ENCODE assay signal across 17 cellular contexts in genomic region chr20:46063151-46063550, GRCh38. TPM values are rescaled to one million over a fixed set of nuclear protein-coding genes. Genes with fewer than 3 reads are reported as not detected.
A peak's percentile ranks its signal among the peaks of the same experiment; 100 is the strongest.
DNase-seq lines count a peak whose midpoint lies in the region; ATAC-seq and TF ChIP-seq lines count a peak whose summit lies in the region.
"Had no signal": no experiment of that assay in that cellular context is flagged by ENCODE, and none has a peak within 500 bp of the region (broad histone marks: within the 10 kb centered on the region; RNA-seq: fewer than 3 reads in every experiment).

No MANE protein-coding gene starts in this region.

- H3K9me3 Mint-ChIP-seq in stimulated activated naive CD8-positive, alpha-beta T cell treated with anti-CD3 and anti-CD28 coated beads, Interleukin-15, Interleukin-2, amounts not matched to agents 100 ng/mL and 50 ng/mL, for 24 hours = no peaks in the 10 kb centered on the region
- H3K9me3 Mint-ChIP-seq in activated T-helper 1 cell treated with anti-CD3 and anti-CD28 coated beads, Interleukin-12 subunit alpha, Interleukin-12 subunit beta, Interleukin-2, Interleukin-4 antibody, amounts not matched to agents 30 ng/mL and 10 ng/mL and 1 ng/mL, durations not matched to agents 14 hours and 24 hours and 36 hours = no peaks in the 10 kb centered on the region
- H3K9me3 Mint-ChIP-seq in chondrocyte (ENCODE audit: low read depth) = no peaks in the 10 kb centered on the region
- H3K9me3 Mint-ChIP-seq: CD8-positive, alpha-beta T cell; H9 had no signal

- intact Hi-C loops in activated T-helper 1 cell treated with anti-CD3 and anti-CD28 coated beads, Interleukin-12 subunit alpha, Interleukin-12 subunit beta, Interleukin-2, Interleukin-4 antibody, amounts not matched to agents 30 ng/mL and 10 ng/mL and 1 ng/mL, durations not matched to agents 14 hours and 24 hours and 36 hours (cut with micrococcal nuclease) = loop anchor here (2.0 kb wide), 1 partner anchor 40 kb away; no protein-coding TSS in a partner anchor
- intact Hi-C loops in esophagus muscularis mucosa (cut with DNase I) = no loop called here

- peaks cover 76 to 84% (median 79%) of the 10 kb centered on the region in 4 donors for H3K36me3 ChIP-seq in esophagus muscularis mucosa
- peaks cover 80% of the 10 kb centered on the region for H3K36me3 ChIP-seq in suprapubic skin

- H3K4me1 Mint-ChIP-seq in stimulated activated naive CD8-positive, alpha-beta T cell treated with anti-CD3 and anti-CD28 coated beads, Interleukin-15, Interleukin-2, amounts not matched to agents 100 ng/mL and 50 ng/mL, for 24 hours (ENCODE audit: low read depth) = peaks cover 57% of the 10 kb centered on the region
- H3K4me1 Mint-ChIP-seq in activated T-helper 1 cell treated with anti-CD3 and anti-CD28 coated beads, Interleukin-12 subunit alpha, Interleukin-12 subunit beta, Interleukin-2, Interleukin-4 antibody, amounts not matched to agents 30 ng/mL and 10 ng/mL and 1 ng/mL, durations not matched to agents 14 hours and 24 hours and 36 hours (ENCODE audit: low read depth) = peaks cover 59% of the 10 kb centered on the region
- peaks cover 18% of the 10 kb centered on the region for H3K4me1 Mint-ChIP-seq in chondrocyte (ENCODE audit: low read depth)

- TF ChIP-seq CTCF in esophagus muscularis mucosa (IDR thresholded peaks at IDR 0.05) (no peak), suprapubic skin (IDR thresholded peaks at IDR 0.05) (no peak), chondrocyte (IDR thresholded peaks at IDR 0.05) (no peak)

- DNase-seq in stimulated activated naive CD8-positive, alpha-beta T cell treated with anti-CD3 and anti-CD28 coated beads, Interleukin-15, Interleukin-2, amounts not matched to agents 100 U/mL and 50 U/mL, for 24 hours = no peak
- no peak for DNase-seq in activated T-helper 1 cell treated with anti-CD3 and anti-CD28 coated beads, Interleukin-12 subunit alpha, Interleukin-12 subunit beta, Interleukin-2, Interleukin-4 antibody, amounts not matched to agents 30 ng/mL and 10 ng/mL and 1 ng/mL, durations not matched to agents 14 hours and 24 hours and 36 hours (ENCODE audit: low spot score)
- peak; percentile 77 for DNase-seq in esophagus muscularis mucosa (ENCODE audit: extremely low spot score)
- no peak for DNase-seq in suprapubic skin (ENCODE audit: low spot score in 2 of 2)
- no peak for DNase-seq in chondrocyte (ENCODE audit: low spot score)
- DNase-seq in NCI-H2107 (lab: John Stamatoyannopoulos, UW) = no peak
- DNase-seq: CD8-positive, alpha-beta T cell; DMS79 treated with DMSO at 0.1 percent for 48 hours; H9; MG63; NCI-H1105; NCI-H187; NCI-H446; NCI-H748 treated with DMSO at 0.1 percent for 48 hours had no signal

- H3K36me3 Mint-ChIP-seq in stimulated activated naive CD8-positive, alpha-beta T cell treated with anti-CD3 and anti-CD28 coated beads, Interleukin-15, Interleukin-2, amounts not matched to agents 100 ng/mL and 50 ng/mL, for 24 hours (ENCODE audit: low read depth) = peaks cover 82% of the 10 kb centered on the region
- peaks cover 67% of the 10 kb centered on the region for H3K36me3 Mint-ChIP-seq in activated T-helper 1 cell treated with anti-CD3 and anti-CD28 coated beads, Interleukin-12 subunit alpha, Interleukin-12 subunit beta, Interleukin-2, Interleukin-4 antibody, amounts not matched to agents 30 ng/mL and 10 ng/mL and 1 ng/mL, durations not matched to agents 14 hours and 24 hours and 36 hours (ENCODE audit: low read depth)
- peaks cover 62% of the 10 kb centered on the region for H3K36me3 Mint-ChIP-seq in chondrocyte (ENCODE audit: low read depth)

- peak overlapping the region; percentile 20 for H3K4me3 Mint-ChIP-seq in stimulated activated naive CD8-positive, alpha-beta T cell treated with anti-CD3 and anti-CD28 coated beads, Interleukin-15, Interleukin-2, amounts not matched to agents 100 ng/mL and 50 ng/mL, for 24 hours
- peak overlapping the region; percentile 58 for H3K4me3 Mint-ChIP-seq in activated T-helper 1 cell treated with anti-CD3 and anti-CD28 coated beads, Interleukin-12 subunit alpha, Interleukin-12 subunit beta, Interleukin-2, Interleukin-4 antibody, amounts not matched to agents 30 ng/mL and 10 ng/mL and 1 ng/mL, durations not matched to agents 14 hours and 24 hours and 36 hours
- no peak overlapping the region for H3K4me3 Mint-ChIP-seq in chondrocyte (ENCODE audit: unreplicated experiment)
- H3K4me3 Mint-ChIP-seq: B cell; CD8-positive, alpha-beta T cell; H9 had no signal

- peaks cover 0 to 12% (median 6%) of the 10 kb centered on the region in 4 donors for H3K27me3 ChIP-seq in esophagus muscularis mucosa
- H3K27me3 ChIP-seq in suprapubic skin = peaks cover under 1% of the 10 kb centered on the region
- H3K27me3 ChIP-seq: MG63 had no signal

- 95% methylated on average over 8 of the region's 8 CpGs for WGBS in esophagus muscularis mucosa
- WGBS in suprapubic skin = 92% methylated on average over 8 of the region's 8 CpGs

- H3K4me1 ChIP-seq in esophagus muscularis mucosa (peaks cover 19 to 28% (median 23%) of the 10 kb centered on the region in 4 donors), suprapubic skin (peaks cover 24% of the 10 kb centered on the region)

- ATAC-seq in stimulated activated naive CD8-positive, alpha-beta T cell treated with anti-CD3 and anti-CD28 coated beads, Interleukin-15, Interleukin-2, amounts not matched to agents 100 U/mL and 50 U/mL, for 24 hours = no peak
- ATAC-seq: CD8-positive, alpha-beta T cell had no signal

- no peak overlapping the region for H3K27ac ChIP-seq in esophagus muscularis mucosa (replicated peaks in 1 of 4)
- no peak overlapping the region for H3K27ac ChIP-seq in suprapubic skin
- H3K27ac ChIP-seq: PC-9 had no signal

- TF ChIP-seq POLR2A in esophagus muscularis mucosa (IDR thresholded peaks at IDR 0.05; ENCODE audit: low read depth) (no peak), suprapubic skin (IDR thresholded peaks at IDR 0.05) (no peak)

- H3K4me3 ChIP-seq in esophagus muscularis mucosa (no peak overlapping the region), suprapubic skin (no peak overlapping the region)
- H3K4me3 ChIP-seq: MG63, PC-9 had no signal

- peaks cover 7% of the 10 kb centered on the region for H3K27me3 Mint-ChIP-seq in stimulated activated naive CD8-positive, alpha-beta T cell treated with anti-CD3 and anti-CD28 coated beads, Interleukin-15, Interleukin-2, amounts not matched to agents 100 ng/mL and 50 ng/mL, for 24 hours
- H3K27me3 Mint-ChIP-seq in activated T-helper 1 cell treated with anti-CD3 and anti-CD28 coated beads, Interleukin-12 subunit alpha, Interleukin-12 subunit beta, Interleukin-2, Interleukin-4 antibody, amounts not matched to agents 30 ng/mL and 10 ng/mL and 1 ng/mL, durations not matched to agents 14 hours and 24 hours and 36 hours (ENCODE audit: insufficient read depth) = peaks cover 7% of the 10 kb centered on the region
- H3K27me3 Mint-ChIP-seq in chondrocyte (ENCODE audit: low read depth) = no peaks in the 10 kb centered on the region

- H3K9me3 ChIP-seq in esophagus muscularis mucosa (no peaks in the 10 kb centered on the region), suprapubic skin (no peaks in the 10 kb centered on the region)
- H3K9me3 ChIP-seq: MG63 had no signal

- TF ChIP-seq EP300 in esophagus muscularis mucosa (IDR thresholded peaks at IDR 0.05) (no peak), suprapubic skin (IDR thresholded peaks at IDR 0.05) (no peak)

- peak overlapping the region; percentile 51 for H3K27ac Mint-ChIP-seq in stimulated activated naive CD8-positive, alpha-beta T cell treated with anti-CD3 and anti-CD28 coated beads, Interleukin-15, Interleukin-2, amounts not matched to agents 100 ng/mL and 50 ng/mL, for 24 hours
- H3K27ac Mint-ChIP-seq in activated T-helper 1 cell treated with anti-CD3 and anti-CD28 coated beads, Interleukin-12 subunit alpha, Interleukin-12 subunit beta, Interleukin-2, Interleukin-4 antibody, amounts not matched to agents 30 ng/mL and 10 ng/mL and 1 ng/mL, durations not matched to agents 14 hours and 24 hours and 36 hours = peak overlapping the region; percentile 93
- H3K27ac Mint-ChIP-seq in chondrocyte (ENCODE audit: unreplicated experiment) = no peak overlapping the region
- H3K27ac Mint-ChIP-seq: B cell; CD8-positive, alpha-beta T cell; H9 had no signal

RNA-seq across cellular contexts. Expression of gene NCOA5, which starts 26.6 kb away (rescaled TPM):
- total RNA-seq in activated T-helper 1 cell treated with anti-CD3 and anti-CD28 coated beads, Interleukin-12 subunit alpha, Interleukin-12 subunit beta, Interleukin-2, Interleukin-4 antibody, amounts not matched to agents 30 ng/mL and 10 ng/mL and 1 ng/mL, durations not matched to agents 14 hours and 24 hours and 36 hours = 30.4 and 32.9 TPM in 2 replicates
- total RNA-seq in esophagus muscularis mucosa (10 to 100 TPM; 17.4 to 36.8 (median 29.9) TPM), suprapubic skin (10 to 100 TPM; 23.2 to 30.1 (median 25.2) TPM), chondrocyte (25.1 to 27.3 TPM (median 26.2 TPM) in 3 replicates)

RNA-seq across cellular contexts. Expression of gene SLC12A5, which starts 34.1 kb away (rescaled TPM):
- 0.42 TPM in 1 of 2 replicates, not detected in the other for total RNA-seq in activated T-helper 1 cell treated with anti-CD3 and anti-CD28 coated beads, Interleukin-12 subunit alpha, Interleukin-12 subunit beta, Interleukin-2, Interleukin-4 antibody, amounts not matched to agents 30 ng/mL and 10 ng/mL and 1 ng/mL, durations not matched to agents 14 hours and 24 hours and 36 hours
- total RNA-seq in esophagus muscularis mucosa = 1 to 10 TPM in 1 of 4 donors, under 1 TPM in 1, not detected in 2; 0.99 to 1.2 TPM
- total RNA-seq in suprapubic skin = under 1 TPM in 1 of 4 donors, not detected in 3; 0.40 TPM
- 0.89 to 2.1 TPM (median 1.9 TPM) in 3 replicates for total RNA-seq in chondrocyte

RNA-seq across cellular contexts. Expression of gene MMP9, which starts 54.4 kb away (rescaled TPM):
- 0.08 TPM in 1 of 2 replicates, not detected in the other for total RNA-seq in activated T-helper 1 cell treated with anti-CD3 and anti-CD28 coated beads, Interleukin-12 subunit alpha, Interleukin-12 subunit beta, Interleukin-2, Interleukin-4 antibody, amounts not matched to agents 30 ng/mL and 10 ng/mL and 1 ng/mL, durations not matched to agents 14 hours and 24 hours and 36 hours
- total RNA-seq in esophagus muscularis mucosa = 1 to 10 TPM in 1 of 4 donors, under 1 TPM in 3; 0.11 to 6.5 (median 0.63) TPM
- 1 to 10 TPM in 2 of 4 donors, under 1 TPM in 2; 0.30 to 1.9 (median 0.96) TPM for total RNA-seq in suprapubic skin
- 2.1 to 2.2 TPM in 2 of 3 replicates, not detected in the other for total RNA-seq in chondrocyte
- total RNA-seq: PC-9 had no signal

RNA-seq across cellular contexts. Expression of gene CD40, which starts 55.0 kb away (rescaled TPM):
- 2.0 TPM in 2 replicates for total RNA-seq in activated T-helper 1 cell treated with anti-CD3 and anti-CD28 coated beads, Interleukin-12 subunit alpha, Interleukin-12 subunit beta, Interleukin-2, Interleukin-4 antibody, amounts not matched to agents 30 ng/mL and 10 ng/mL and 1 ng/mL, durations not matched to agents 14 hours and 24 hours and 36 hours
- 10 to 100 TPM in 3 of 4 donors, 1 to 10 TPM in 1; 10.0 to 21.6 (median 16.9) TPM for total RNA-seq in esophagus muscularis mucosa
- 10 to 100 TPM; 12.9 to 30.6 (median 17.2) TPM for total RNA-seq in suprapubic skin
- total RNA-seq in chondrocyte = 2.4 to 2.5 TPM in 2 of 3 replicates, not detected in the other
